In genomic region chr2:101732199-101732598, GRCh38 we compare ENCODE assay signal across 22 cellular contexts. TPM values are rescaled to one million over a fixed set of nuclear protein-coding genes. Genes with fewer than 3 reads are reported as not detected.
DNase-seq lines count a peak whose midpoint lies in the region; ATAC-seq and TF ChIP-seq lines count a peak whose summit lies in the region.
"Had no signal": no experiment of that assay in that cellular context is flagged by ENCODE, and none has a peak within 500 bp of the region (broad histone marks: within the 10 kb centered on the region; RNA-seq: fewer than 3 reads in every experiment).

No MANE protein-coding gene starts in this region.

- no peak for ATAC-seq in gastrocnemius medialis
- ATAC-seq in HG03175 (IDR thresholded peaks at IDR 0.05; ENCODE audit: unreplicated experiment) = no peak
- no peak for ATAC-seq in HG03565 (IDR thresholded peaks at IDR 0.05; ENCODE audit: unreplicated experiment)
- ATAC-seq: CD8-positive, alpha-beta T cell; gastroesophageal sphincter; HCT116; SK-N-SH treated with all-trans-retinoic acid at 6 μM for 48 hours had no signal

- H3K27me3 ChIP-seq in gastrocnemius medialis = no peaks in the 10 kb centered on the region
- H3K27me3 ChIP-seq: breast epithelium, gastroesophageal sphincter had no signal

- H3K4me1 Mint-ChIP-seq in activated naive CD4-positive, alpha-beta T cell treated with anti-CD3 and anti-CD28 coated beads, Interleukin-2, amount 10 ng/mL, durations not matched to agents 7 days and 5 days = peaks cover 91% of the 10 kb centered on the region
- peaks cover 67% of the 10 kb centered on the region for H3K4me1 Mint-ChIP-seq in dendritic cell treated with granulocyte-macrophage colony-stimulating factor and Interleukin-4, amounts not matched to agents 40 ng/mL and 50 ng/mL, for 4 days (ENCODE audit: low read depth)

- peak overlapping the region; percentile 61 for H3K27ac Mint-ChIP-seq in activated naive CD4-positive, alpha-beta T cell treated with anti-CD3 and anti-CD28 coated beads, Interleukin-2, amount 10 ng/mL, durations not matched to agents 7 days and 5 days
- H3K27ac Mint-ChIP-seq in dendritic cell treated with granulocyte-macrophage colony-stimulating factor and Interleukin-4, amounts not matched to agents 40 ng/mL and 50 ng/mL, for 4 days = peak overlapping the region; percentile 2
- H3K27ac Mint-ChIP-seq: CD8-positive, alpha-beta T cell had no signal

- H3K4me1 ChIP-seq in HEK293 (ENCODE audit: control insufficient read depth, insufficient read depth, low read length) (peaks cover 17% of the 10 kb centered on the region), gastrocnemius medialis (peaks cover 63 to 74% of the 10 kb centered on the region in 2 donors)
- H3K4me1 ChIP-seq: prostate gland had no signal

- H3K4me3 ChIP-seq in HEK293 (ENCODE audit: low read depth, low read length) = no peak overlapping the region
- H3K4me3 ChIP-seq in gastrocnemius medialis = no peak overlapping the region
- H3K4me3 ChIP-seq: breast epithelium, gastroesophageal sphincter, prostate gland, smooth muscle cell had no signal

- no peak for DNase-seq in activated naive CD4-positive, alpha-beta T cell treated with anti-CD3 and anti-CD28 coated beads, Interleukin-2, amount 10 ng/mL, durations not matched to agents 7 days and 5 days
- no peak for DNase-seq in activated naive CD4-positive, alpha-beta T cell treated with anti-CD3 and anti-CD28 coated beads, Interleukin-2, amount 50 U/mL, for 16 hours
- DNase-seq in gastrocnemius medialis (no peak), NCI-H2227 treated with DMSO at 0.1 percent for 48 hours (lab: John Stamatoyannopoulos, UW) (no peak)
- DNase-seq: CD8-positive, alpha-beta T cell; DMS53; KBM-7; kidney glomerular epithelial cell; NCI-H187 treated with DMSO at 0.1 percent for 48 hours; RPMI8226; stimulated activated CD4-positive, alpha-beta T cell treated with anti-CD3 and anti-CD28 coated beads, Interleukin-4, amount 100 ng/mL, for 24 hours had no signal

- no peaks in the 10 kb centered on the region for H3K9me3 Mint-ChIP-seq in activated naive CD4-positive, alpha-beta T cell treated with anti-CD3 and anti-CD28 coated beads, Interleukin-2, amount 10 ng/mL, durations not matched to agents 7 days and 5 days
- H3K9me3 Mint-ChIP-seq in dendritic cell treated with granulocyte-macrophage colony-stimulating factor and Interleukin-4, amounts not matched to agents 40 ng/mL and 50 ng/mL, for 4 days = no peaks in the 10 kb centered on the region
- H3K9me3 Mint-ChIP-seq: CD8-positive, alpha-beta T cell; nephron had no signal

- TF ChIP-seq CTCF in HEK293 (tag by site-specific recombination; IDR thresholded peaks at IDR 0.05) (no peak), gastrocnemius medialis (IDR thresholded peaks at IDR 0.05 in 4 of 5, conservative IDR thresholded peaks at IDR 0.05 in 1 of 5) (no peak)

- TF ChIP-seq POLR2A in gastrocnemius medialis (IDR thresholded peaks at IDR 0.05) = no peak

- H3K36me3 ChIP-seq in HEK293 (ENCODE audit: control insufficient read depth in 2 of 2, insufficient read depth in 1 of 2, low read length in 2 of 2) (no peaks in the 10 kb centered on the region; a peak in 1 of 3 replicates), gastrocnemius medialis (no peaks in the 10 kb centered on the region)
- H3K36me3 ChIP-seq: breast epithelium, gastroesophageal sphincter, prostate gland had no signal

- H3K9me3 ChIP-seq in HEK293 (ENCODE audit: control insufficient read depth, insufficient read depth, low read depth, low read length) = no peaks in the 10 kb centered on the region
- no peaks in the 10 kb centered on the region for H3K9me3 ChIP-seq in gastrocnemius medialis
- H3K9me3 ChIP-seq: breast epithelium, gastroesophageal sphincter, prostate gland had no signal

- peaks cover 9% of the 10 kb centered on the region for H3K36me3 Mint-ChIP-seq in activated naive CD4-positive, alpha-beta T cell treated with anti-CD3 and anti-CD28 coated beads, Interleukin-2, amount 10 ng/mL, durations not matched to agents 7 days and 5 days
- no peaks in the 10 kb centered on the region for H3K36me3 Mint-ChIP-seq in dendritic cell treated with granulocyte-macrophage colony-stimulating factor and Interleukin-4, amounts not matched to agents 40 ng/mL and 50 ng/mL, for 4 days (ENCODE audit: low read depth)
- H3K36me3 Mint-ChIP-seq: CD8-positive, alpha-beta T cell had no signal

- no peak overlapping the region for H3K4me3 Mint-ChIP-seq in activated naive CD4-positive, alpha-beta T cell treated with anti-CD3 and anti-CD28 coated beads, Interleukin-2, amount 10 ng/mL, durations not matched to agents 7 days and 5 days
- no peak overlapping the region for H3K4me3 Mint-ChIP-seq in dendritic cell treated with granulocyte-macrophage colony-stimulating factor and Interleukin-4, amounts not matched to agents 40 ng/mL and 50 ng/mL, for 4 days
- H3K4me3 Mint-ChIP-seq: CD8-positive, alpha-beta T cell; nephron had no signal

- H3K27ac ChIP-seq in HEK293 (ENCODE audit: extremely low read depth, low read depth, low read length) = no peak overlapping the region
- peak overlapping the region; percentile 79 to 90 (median 85) for H3K27ac ChIP-seq in gastrocnemius medialis
- H3K27ac ChIP-seq: gastroesophageal sphincter, prostate gland had no signal

- intact Hi-C loops in dendritic cell treated with granulocyte-macrophage colony-stimulating factor and Interleukin-4, amounts not matched to agents 40 ng/mL and 50 ng/mL, for 4 days (cut with micrococcal nuclease) = no loop called here
- intact Hi-C loops in gastrocnemius medialis (cut with DNase I; ENCODE audit: low total_unique reads) = loop anchor here (2.0 kb wide), 1 partner anchor 35 kb away; the partner anchor contains the start of gene MAP4K4

- no peaks in the 10 kb centered on the region for H3K27me3 Mint-ChIP-seq in activated naive CD4-positive, alpha-beta T cell treated with anti-CD3 and anti-CD28 coated beads, Interleukin-2, amount 10 ng/mL, durations not matched to agents 7 days and 5 days
- H3K27me3 Mint-ChIP-seq in dendritic cell treated with granulocyte-macrophage colony-stimulating factor and Interleukin-4, amounts not matched to agents 40 ng/mL and 50 ng/mL, for 4 days = no peaks in the 10 kb centered on the region

- CTCF ChIA-PET in activated naive CD4-positive, alpha-beta T cell treated with anti-CD3 and anti-CD28 coated beads, Interleukin-2, amount 10 ng/mL, durations not matched to agents 7 days and 5 days (lab: Charles Lee) = interaction anchor here (1.1 kb wide), 1 partner anchor 313 kb away, joined by 5 read pairs; no protein-coding TSS in a partner anchor
- CTCF ChIA-PET in HEK293 (lab: Yijun Ruan, JAX) = interaction anchor here (0.6 to 1.1 kb wide), 5 partner anchors 10 to 173 kb away, joined by 3 to 5 read pairs (median 4); no protein-coding TSS in a partner anchor

- in situ Hi-C loops in gastrocnemius medialis (cut with MboI; ENCODE audit: low sequenced_read_pairs in 4 of 4) = no loop called here

- POLR2A ChIA-PET in HEK293 (lab: Yijun Ruan, JAX) = no interaction called here

TF ChIP-seq in HEK293, 187 proteins besides CTCF, POLR2A, EP300 and RAD21 (continues in another document):
- no peak for TF ChIP-seq PBX3 (CRISPR knock-in tag; IDR thresholded peaks at IDR 0.05)
- no peak for TF ChIP-seq ZNF202 (tag by site-specific recombination; IDR thresholded peaks at IDR 0.05; ENCODE audit: borderline replicate concordance)
- TF ChIP-seq ZNF621 (tag by site-specific recombination; IDR thresholded peaks at IDR 0.05) = no peak
- TF ChIP-seq ZNF548 (tag by site-specific recombination; IDR thresholded peaks at IDR 0.05) = no peak
- no peak for TF ChIP-seq ZNF426 (tag by site-specific recombination; IDR thresholded peaks at IDR 0.05)
- no peak for TF ChIP-seq SETDB1 (IDR thresholded peaks at IDR 0.05; ENCODE audit: insufficient read length, low read length)
- TF ChIP-seq, protein P1, sequence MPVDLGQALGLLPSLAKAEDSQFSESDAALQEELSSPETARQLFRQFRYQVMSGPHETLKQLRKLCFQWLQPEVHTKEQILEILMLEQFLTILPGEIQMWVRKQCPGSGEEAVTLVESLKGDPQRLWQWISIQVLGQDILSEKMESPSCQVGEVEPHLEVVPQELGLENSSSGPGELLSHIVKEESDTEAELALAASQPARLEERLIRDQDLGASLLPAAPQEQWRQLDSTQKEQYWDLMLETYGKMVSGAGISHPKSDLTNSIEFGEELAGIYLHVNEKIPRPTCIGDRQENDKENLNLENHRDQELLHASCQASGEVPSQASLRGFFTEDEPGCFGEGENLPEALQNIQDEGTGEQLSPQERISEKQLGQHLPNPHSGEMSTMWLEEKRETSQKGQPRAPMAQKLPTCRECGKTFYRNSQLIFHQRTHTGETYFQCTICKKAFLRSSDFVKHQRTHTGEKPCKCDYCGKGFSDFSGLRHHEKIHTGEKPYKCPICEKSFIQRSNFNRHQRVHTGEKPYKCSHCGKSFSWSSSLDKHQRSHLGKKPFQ (tag by site-specific recombination; IDR thresholded peaks at IDR 0.05) = 0 out of 2 replicates have a peak, but pooled peaks have one; percentile 49
- TF ChIP-seq ZFP69B (tag by site-specific recombination; IDR thresholded peaks at IDR 0.05) = no peak
- no peak for TF ChIP-seq ZNF24 (tag by site-specific recombination; IDR thresholded peaks at IDR 0.05)
- TF ChIP-seq ZBTB6 (tag by site-specific recombination; IDR thresholded peaks at IDR 0.05) = no peak

RNA-seq across cellular contexts. Expression of gene MAP4K4, which starts 34.7 kb away (rescaled TPM):
- total RNA-seq in gastrocnemius medialis = 10 to 100 TPM; 40.0 to 85.5 (median 59.5) TPM
